In the genomic region with DNA sequence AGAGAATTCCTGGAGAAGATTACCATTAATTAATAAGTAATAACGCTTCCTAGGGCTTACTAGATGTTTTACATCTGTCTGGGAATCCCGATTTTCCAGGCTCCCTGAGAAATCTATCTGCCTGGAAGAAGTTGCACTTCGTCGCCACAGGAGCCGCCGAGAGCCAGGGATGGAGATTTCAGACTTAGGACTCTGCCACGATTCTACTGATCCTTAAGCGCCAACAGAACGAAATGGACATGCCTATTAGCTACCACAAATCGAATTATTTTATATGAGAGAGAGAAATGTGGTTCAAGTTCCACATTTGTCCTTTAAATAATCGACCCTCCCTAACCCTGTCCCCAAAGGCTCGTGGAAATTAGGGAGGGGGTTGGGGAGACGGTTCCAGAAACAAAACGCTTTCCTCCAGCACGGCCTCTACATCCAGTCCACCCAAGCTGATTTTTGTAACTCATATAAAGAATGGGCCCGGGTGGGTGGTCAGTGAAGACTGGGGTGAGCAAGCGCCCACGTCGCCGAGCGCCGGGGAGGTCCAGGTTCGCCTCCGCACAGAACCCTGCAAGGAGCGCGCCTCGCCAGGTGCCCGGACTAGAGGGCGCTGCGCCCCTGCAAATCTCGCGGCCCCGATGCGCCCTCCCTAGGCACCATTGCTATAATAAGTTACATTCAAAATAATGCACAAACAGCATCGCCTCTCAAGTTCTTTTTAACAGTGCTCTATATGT, we compare ENCODE assay signal across 8 cellular contexts. TPM values are rescaled to one million over a fixed set of nuclear protein-coding genes. Genes with fewer than 3 reads are reported as not detected.
DNase-seq lines count a peak whose midpoint lies in the region; ATAC-seq lines count a peak whose summit lies in the region.

No MANE protein-coding gene starts in this region.

- peaks cover 2 to 15% (median 10%) of the 10 kb centered on the region in 11 experiments for H3K9me3 ChIP-seq in BLaER1 treated with 17β-estradiol and CSF1 and Interleukin-3, amounts not matched to agents 10 nM and 100 nM (replicated peaks in 1 of 11)
- H3K9me3 ChIP-seq in muscle layer of colon (ENCODE audit: low read length), result no peaks in the 10 kb centered on the region

- H3K4me3 ChIP-seq in BLaER1 treated with 17β-estradiol and CSF1 and Interleukin-3, amounts not matched to agents 10 nM and 100 nM, result peak overlapping the region; percentile 76 to 97 (median 92)
- H3K4me3 ChIP-seq in muscle layer of colon (ENCODE audit: low read depth in 1 of 2, low read length in 2 of 2), result peak overlapping the region; percentile 63 to 97

- H4K20me1 ChIP-seq in BLaER1 treated with 17β-estradiol and CSF1 and Interleukin-3, amounts not matched to agents 10 nM and 100 nM, result peaks cover 0 to 27% (median 0%) of the 10 kb centered on the region in 11 experiments; a peak in 5 of 22 replicates

- H3K4me2 ChIP-seq in BLaER1 treated with 17β-estradiol and CSF1 and Interleukin-3, amounts not matched to agents 10 nM and 100 nM, result peak overlapping the region; percentile 85 to 99 (median 94)

- peak overlapping the region in 10 of 11 experiments; percentile 72 to 92 (median 88); a peak in 19 of 22 replicates for H3K27ac ChIP-seq in BLaER1 treated with 17β-estradiol and CSF1 and Interleukin-3, amounts not matched to agents 10 nM and 100 nM
- peak overlapping the region; percentile 90 for H3K27ac ChIP-seq in muscle layer of colon (ENCODE audit: low read depth, low read length)

- ATAC-seq in HG02610 (IDR thresholded peaks at IDR 0.05; ENCODE audit: unreplicated experiment) (no peak), HG03045 (IDR thresholded peaks at IDR 0.05; ENCODE audit: unreplicated experiment) (no peak)

- H3K9ac ChIP-seq in BLaER1 treated with 17β-estradiol and CSF1 and Interleukin-3, amounts not matched to agents 10 nM and 100 nM, result peak overlapping the region; percentile 84 to 94 (median 91); a peak in 21 of 22 replicates
- peak overlapping the region; percentile 58 for H3K9ac ChIP-seq in muscle layer of colon (ENCODE audit: low read length)

- peaks cover 12 to 43% (median 37%) of the 10 kb centered on the region in 10 experiments for H3K4me1 ChIP-seq in BLaER1 treated with 17β-estradiol and CSF1 and Interleukin-3, amounts not matched to agents 10 nM and 100 nM
- peaks cover 11% of the 10 kb centered on the region for H3K4me1 ChIP-seq in muscle layer of colon (ENCODE audit: insufficient read depth, low read length)

- H3K36me3 ChIP-seq in BLaER1 treated with 17β-estradiol and CSF1 and Interleukin-3, amounts not matched to agents 10 nM and 100 nM, result peaks cover 0 to 13% (median 3%) of the 10 kb centered on the region in 11 experiments; a peak in 8 of 22 replicates
- no peaks in the 10 kb centered on the region for H3K36me3 ChIP-seq in muscle layer of colon (ENCODE audit: insufficient read depth, low read length)

- peaks cover 0 to 10% (median 0%) of the 10 kb centered on the region in 11 experiments; a peak in 5 of 22 replicates for H3K27me3 ChIP-seq in BLaER1 treated with 17β-estradiol and CSF1 and Interleukin-3, amounts not matched to agents 10 nM and 100 nM
- no peaks in the 10 kb centered on the region for H3K27me3 ChIP-seq in muscle layer of colon (ENCODE audit: control insufficient read depth in 1 of 2, insufficient read depth in 2 of 2, low read length in 2 of 2)

- peak; percentile 83 for DNase-seq in HT1080 (ENCODE audit: low read depth)
- DNase-seq in SKM-1 treated with dmso at 0.1 percent for 144 hours (lab: John Stamatoyannopoulos, UW; ENCODE audit: unreplicated experiment), result peak; percentile 38
- DNase-seq in fibroblast of gingiva (ENCODE audit: low read depth), result peak; percentile 86
- DNase-seq in stimulated activated naive CD4-positive, alpha-beta T cell (lab: John Stamatoyannopoulos, UW), result no peak

RNA-seq across cellular contexts. Expression of a gene that starts 1.9 kb away (rescaled TPM):
- 132 and 140 TPM in 2 replicates for total RNA-seq in HT1080 (2014; rRNA removed; shearing (Covaris generic))
- polyA plus RNA-seq in HT1080 (2015; cell fraction: cytosol; rRNA removed), result 31.8 and 44.7 TPM in 2 replicates
- 364 and 377 TPM in 2 replicates for polyA plus RNA-seq in HT1080 (2015; cell fraction: nucleus; rRNA removed)

Comparison
In these comparisons a context has a peak if more than half of its experiments do, and no peak if none do; other contexts are left out.
1. DNase-seq: peak in HT1080 (single experiment), SKM-1 treated with dmso at 0.1 percent for 144 hours (single experiment) and fibroblast of gingiva (single experiment); none in stimulated activated naive CD4-positive, alpha-beta T cell (0 of 6).